ENCODE assay signal across 8 cellular contexts in genomic region chr7:101172854-101173751, GRCh38. TPM values are rescaled to one million over a fixed set of nuclear protein-coding genes. Genes with fewer than 3 reads are reported as not detected.
DNase-seq lines count a peak whose midpoint lies in the region; ATAC-seq and TF ChIP-seq lines count a peak whose summit lies in the region.

No MANE protein-coding gene starts in this region.

- H3K4me3 ChIP-seq in ascending aorta: peak overlapping the region; percentile 18 to 37
- no peak overlapping the region for H3K4me3 ChIP-seq in upper lobe of right lung

- no peak overlapping the region for H3K27ac ChIP-seq in ascending aorta
- H3K27ac ChIP-seq in upper lobe of right lung: no peak overlapping the region

- H3K27me3 ChIP-seq in ascending aorta: peaks cover 45% of the 10 kb centered on the region
- peaks cover 100% of the 10 kb centered on the region for H3K27me3 ChIP-seq in upper lobe of right lung

- peaks cover 0 to 7% (median 0%) of the 10 kb centered on the region in 6 donors for H3K9me3 Mint-ChIP-seq in immature natural killer cell
- no peaks in the 10 kb centered on the region for H3K9me3 Mint-ChIP-seq in progenitor cell of endocrine pancreas (ENCODE audit: low read depth)

- peaks cover 56 to 68% (median 59%) of the 10 kb centered on the region in 3 donors for H3K27me3 Mint-ChIP-seq in immature natural killer cell (ENCODE audit: low read depth in 3 of 3)
- H3K27me3 Mint-ChIP-seq in progenitor cell of endocrine pancreas: peaks cover 95% of the 10 kb centered on the region

- H3K27ac Mint-ChIP-seq in immature natural killer cell (no peak overlapping the region), progenitor cell of endocrine pancreas (no peak overlapping the region)

- ATAC-seq in upper lobe of right lung: peak; percentile 67
- ATAC-seq in GM18909 (IDR thresholded peaks at IDR 0.05; ENCODE audit: poor library complexity, unreplicated experiment): no peak

- H3K9me3 ChIP-seq in ascending aorta (no peaks in the 10 kb centered on the region), upper lobe of right lung (no peaks in the 10 kb centered on the region)

- TF ChIP-seq CTCF in ascending aorta (IDR thresholded peaks at IDR 0.05) (no peak), upper lobe of right lung (IDR thresholded peaks at IDR 0.05) (no peak), progenitor cell of endocrine pancreas (IDR thresholded peaks at IDR 0.05; ENCODE audit: unreplicated experiment) (no peak)

- peak overlapping the region in 4 of 5 donors; percentile 25 to 64 (median 36) for H3K4me3 Mint-ChIP-seq in immature natural killer cell
- H3K4me3 Mint-ChIP-seq in progenitor cell of endocrine pancreas (ENCODE audit: low read depth): no peak overlapping the region

- intact Hi-C loops in ascending aorta (cut with DNase I): no loop called here
- intact Hi-C loops in upper lobe of right lung (cut with DNase I): no loop called here

- no peaks in the 10 kb centered on the region for H3K36me3 Mint-ChIP-seq in immature natural killer cell
- peaks cover 1% of the 10 kb centered on the region for H3K36me3 Mint-ChIP-seq in progenitor cell of endocrine pancreas (ENCODE audit: insufficient read depth)

- H3K4me1 ChIP-seq in ascending aorta: peaks cover 16 to 25% of the 10 kb centered on the region in 2 donors
- H3K4me1 ChIP-seq in upper lobe of right lung: peaks cover 25% of the 10 kb centered on the region

- peaks cover 23 to 31% of the 10 kb centered on the region in 2 donors for H3K4me1 Mint-ChIP-seq in immature natural killer cell
- peaks cover 2% of the 10 kb centered on the region for H3K4me1 Mint-ChIP-seq in progenitor cell of endocrine pancreas (ENCODE audit: low read depth)

- DNase-seq in DMS153 treated with DMSO at 0.1 percent for 48 hours (lab: John Stamatoyannopoulos, UW; ENCODE audit: unreplicated experiment) (peak; percentile 46), NCI-H1105 treated with DMSO at 0.1 percent for 48 hours (lab: John Stamatoyannopoulos, UW) (peak; percentile 75), ascending aorta (ENCODE audit: low spot score in 2 of 2) (peak in 1 of 2 donors; percentile 82), immature natural killer cell (no peak), upper lobe of right lung (peak; percentile 91), progenitor cell of endocrine pancreas (ENCODE audit: low spot score, unreplicated experiment) (no peak)
- no peak for DNase-seq in stimulated activated naive CD4-positive, alpha-beta T cell (lab: John Stamatoyannopoulos, UW)

- H3K36me3 ChIP-seq in ascending aorta: no peaks in the 10 kb centered on the region
- H3K36me3 ChIP-seq in upper lobe of right lung: no peaks in the 10 kb centered on the region

RNA-seq across cellular contexts. Expression of gene NAT16, which starts 7.0 kb away (rescaled TPM):
- total RNA-seq in ascending aorta (not detected), upper lobe of right lung (not detected), progenitor cell of endocrine pancreas (not detected in 2 replicates)
- polyA plus RNA-seq in immature natural killer cell: not detected

RNA-seq across cellular contexts. Expression of gene VGF, which starts 7.7 kb away (rescaled TPM):
- not detected for total RNA-seq in ascending aorta
- polyA plus RNA-seq in immature natural killer cell: not detected
- not detected for total RNA-seq in upper lobe of right lung
- 0.96 and 1.8 TPM in 2 replicates for total RNA-seq in progenitor cell of endocrine pancreas

RNA-seq across cellular contexts. Expression of gene AP1S1, which starts 18.8 kb away (rescaled TPM):
- 77.4 TPM for total RNA-seq in ascending aorta
- 1 to 10 TPM; 3.3 to 6.0 (median 3.6) TPM for polyA plus RNA-seq in immature natural killer cell
- total RNA-seq in upper lobe of right lung: 24.0 TPM
- total RNA-seq in progenitor cell of endocrine pancreas: 61.3 and 66.5 TPM in 2 replicates

RNA-seq across cellular contexts. Expression of gene MOGAT3, which starts 27.7 kb away (rescaled TPM):
- not detected for total RNA-seq in ascending aorta
- polyA plus RNA-seq in immature natural killer cell: not detected
- total RNA-seq in upper lobe of right lung: not detected
- total RNA-seq in progenitor cell of endocrine pancreas: not detected in 2 replicates

RNA-seq across cellular contexts. Expression of gene PLOD3, which starts 44.3 kb away (rescaled TPM):
- total RNA-seq in ascending aorta (165 TPM), upper lobe of right lung (82.1 TPM), progenitor cell of endocrine pancreas (89.8 and 94.4 TPM in 2 replicates)
- 10 to 100 TPM; 19.6 to 28.6 (median 26.6) TPM for polyA plus RNA-seq in immature natural killer cell

Comparison
In these comparisons a context has a peak if more than half of its experiments do, and no peak if none do; other contexts are left out.
1. DNase-seq: peak in DMS153 treated with DMSO at 0.1 percent for 48 hours (single experiment), NCI-H1105 treated with DMSO at 0.1 percent for 48 hours (single experiment) and upper lobe of right lung (single experiment); none in immature natural killer cell (0 of 3), progenitor cell of endocrine pancreas (single experiment) and stimulated activated naive CD4-positive, alpha-beta T cell (0 of 6).